ENCODE assay signal across 16 cellular contexts in genomic region chr17:66412857-66413563, GRCh38.
DNase-seq lines count a peak whose midpoint lies in the region; ATAC-seq and TF ChIP-seq lines count a peak whose summit lies in the region.
"Had no signal": no experiment of that assay in that cellular context is flagged by ENCODE, and none has a peak within 500 bp of the region (broad histone marks: within the 10 kb centered on the region; RNA-seq: fewer than 3 reads in every experiment).

No MANE protein-coding gene starts in this region.

- H3K4me3 ChIP-seq in DND-41 (ENCODE audit: low read depth in 1 of 2, low read length in 2 of 2) (peak overlapping the region in 1 of 2 experiments; percentile 43; a peak in 2 of 4 replicates), neural progenitor cell (no peak overlapping the region)
- H3K4me3 ChIP-seq: right atrium auricular region had no signal

- H3K4me1 Mint-ChIP-seq in T-helper 1 cell treated with Interleukin-12 subunit alpha and Interleukin-12 subunit beta and Interleukin-4 antibody, amounts not matched to agents 30 μg/mL and 1 μg/mL, for 36 hours (ENCODE audit: low read depth) = peaks cover 51% of the 10 kb centered on the region
- H3K4me1 Mint-ChIP-seq in activated CD8-positive, alpha-beta T cell treated with anti-CD3 and anti-CD28 coated beads for 36 hours (ENCODE audit: low read depth) = peaks cover 67% of the 10 kb centered on the region
- H3K4me1 Mint-ChIP-seq in neural progenitor cell (peaks cover 48% of the 10 kb centered on the region), H9 (peaks cover 4 to 14% of the 10 kb centered on the region in 2 experiments), mesothelial cell of epicardium (peaks cover 4% of the 10 kb centered on the region)

- no peak overlapping the region for H3K23ac ChIP-seq in H9 (ENCODE audit: insufficient read length, low read depth, low read length)

- H3K9ac ChIP-seq in DND-41 (ENCODE audit: low read depth, low read length) = peak overlapping the region; percentile 49
- H3K9ac ChIP-seq in neural progenitor cell = no peak overlapping the region
- H3K9ac ChIP-seq in H9 (ENCODE audit: extremely low read depth, insufficient read length, low read length) = no peak overlapping the region

- H3K9me3 Mint-ChIP-seq in T-helper 1 cell treated with Interleukin-12 subunit alpha and Interleukin-12 subunit beta and Interleukin-4 antibody, amounts not matched to agents 30 μg/mL and 1 μg/mL, for 36 hours = peaks cover 4% of the 10 kb centered on the region
- peaks cover 1% of the 10 kb centered on the region for H3K9me3 Mint-ChIP-seq in activated CD8-positive, alpha-beta T cell treated with anti-CD3 and anti-CD28 coated beads for 36 hours
- H3K9me3 Mint-ChIP-seq in neural progenitor cell (no peaks in the 10 kb centered on the region), H9 (no peaks in the 10 kb centered on the region), mesothelial cell of epicardium (no peaks in the 10 kb centered on the region)

- H3T11ph ChIP-seq in H9 (ENCODE audit: low read length) = no peak overlapping the region

- no peak overlapping the region for H2AK5ac ChIP-seq in H9 (ENCODE audit: insufficient read length, low read length)

- no peak overlapping the region for H3K4ac ChIP-seq in H9 (ENCODE audit: low read depth, low read length)

- no peaks in the 10 kb centered on the region for H3K23me2 ChIP-seq in H9 (ENCODE audit: insufficient read length, low read depth, low read length, poor library complexity, severe bottlenecking)

- no CpG with 5 or more reads among the region's 8 CpGs for WGBS in H9 (ENCODE audit: extremely low coverage, insufficient read length, low lambda C conversion rate)

- H3K27ac ChIP-seq in DND-41 (ENCODE audit: low read length) = peak overlapping the region; percentile 89
- H3K27ac ChIP-seq in neural progenitor cell = no peak overlapping the region
- no peak overlapping the region for H3K27ac ChIP-seq in H9 (ENCODE audit: insufficient read length, low read depth, low read length)
- H3K27ac ChIP-seq: brain microvascular endothelial cell, foreskin keratinocyte, right atrium auricular region had no signal

- H4K20me1 ChIP-seq in DND-41 (ENCODE audit: insufficient read depth, low read length) = peaks cover 3% of the 10 kb centered on the region; the same call in 1 of the 2 replicates
- no peaks in the 10 kb centered on the region for H4K20me1 ChIP-seq in neural progenitor cell (ENCODE audit: low read depth)
- no peaks in the 10 kb centered on the region for H4K20me1 ChIP-seq in H9 (ENCODE audit: control insufficient read depth, insufficient read depth, insufficient read length)

- peak; percentile 86 for ATAC-seq in DND-41 (ENCODE audit: insufficient read depth, low read depth)
- no peak for ATAC-seq in activated CD8-positive, alpha-beta T cell treated with anti-CD3 and anti-CD28 coated beads for 36 hours
- ATAC-seq: foreskin keratinocyte had no signal

- POLR2A ChIA-PET in activated CD8-positive, alpha-beta T cell treated with anti-CD3 and anti-CD28 coated beads for 36 hours (lab: Charles Lee) = interaction anchor here (1.0 to 1.8 kb wide), 4 partner anchors 15 to 42 kb away, joined by 3 to 4 read pairs (median 3); no protein-coding TSS in a partner anchor

- intact Hi-C loops in activated CD8-positive, alpha-beta T cell treated with anti-CD3 and anti-CD28 coated beads for 36 hours (cut with micrococcal nuclease) = no loop called here

- peak overlapping the region; percentile 1 for H3K4me3 Mint-ChIP-seq in T-helper 1 cell treated with Interleukin-12 subunit alpha and Interleukin-12 subunit beta and Interleukin-4 antibody, amounts not matched to agents 30 μg/mL and 1 μg/mL, for 36 hours
- H3K4me3 Mint-ChIP-seq in activated CD8-positive, alpha-beta T cell treated with anti-CD3 and anti-CD28 coated beads for 36 hours = no peak overlapping the region
- H3K4me3 Mint-ChIP-seq in neural progenitor cell = no peak overlapping the region
- no peak overlapping the region for H3K4me3 Mint-ChIP-seq in H9
- H3K4me3 Mint-ChIP-seq in mesothelial cell of epicardium = no peak overlapping the region

- H4K8ac ChIP-seq in H9 (replicated peaks; ENCODE audit: insufficient read length, low read depth, low read length) = no peak overlapping the region

- H3F3A ChIP-seq in neural progenitor cell (ENCODE audit: low read depth) = no peaks in the 10 kb centered on the region

- H3K27ac Mint-ChIP-seq in T-helper 1 cell treated with Interleukin-12 subunit alpha and Interleukin-12 subunit beta and Interleukin-4 antibody, amounts not matched to agents 30 μg/mL and 1 μg/mL, for 36 hours = peak overlapping the region; percentile 23
- H3K27ac Mint-ChIP-seq in activated CD8-positive, alpha-beta T cell treated with anti-CD3 and anti-CD28 coated beads for 36 hours = peak overlapping the region; percentile 21
- H3K27ac Mint-ChIP-seq in neural progenitor cell = peak overlapping the region; percentile 38
- peak overlapping the region in 1 of 3 experiments; percentile 0; a peak in 1 of 7 replicates for H3K27ac Mint-ChIP-seq in H9
- no peak overlapping the region for H3K27ac Mint-ChIP-seq in mesothelial cell of epicardium

- H2BK120ac ChIP-seq in H9 (ENCODE audit: low read depth, low read length, poor library complexity, severe bottlenecking) = no peak overlapping the region

- H3K36me3 ChIP-seq in DND-41 (ENCODE audit: insufficient read depth, low read length) (no peaks in the 10 kb centered on the region), neural progenitor cell (no peaks in the 10 kb centered on the region)
- H3K36me3 ChIP-seq: brain microvascular endothelial cell, right atrium auricular region had no signal

- TF ChIP-seq CTCF in DND-41 (IDR thresholded peaks at IDR 0.05; ENCODE audit: borderline replicate concordance, extremely low read depth, low read length, poor library complexity, severe bottlenecking) = no peak
- TF ChIP-seq CTCF in activated CD8-positive, alpha-beta T cell treated with anti-CD3 and anti-CD28 coated beads for 36 hours (IDR thresholded peaks at IDR 0.05) = no peak
- TF ChIP-seq CTCF in neural progenitor cell (IDR thresholded peaks at IDR 0.05) = no peak
- TF ChIP-seq CTCF in H9 (conservative IDR thresholded peaks at IDR 0.05) = no peak
- TF ChIP-seq CTCF in mesothelial cell of epicardium (IDR thresholded peaks at IDR 0.05; ENCODE audit: unreplicated experiment) = no peak

- H3K4me1 ChIP-seq in DND-41 (ENCODE audit: insufficient read depth, low read length) (peaks cover 80% of the 10 kb centered on the region), neural progenitor cell (peaks cover 12% of the 10 kb centered on the region), H9 (ENCODE audit: insufficient read depth, low read length) (no peaks in the 10 kb centered on the region; the same call in 1 of the 2 replicates)
- H3K4me1 ChIP-seq: right atrium auricular region had no signal

- H3K9me3 ChIP-seq in DND-41 (ENCODE audit: insufficient read depth, low read length, severe bottlenecking) = no peaks in the 10 kb centered on the region
- no peaks in the 10 kb centered on the region for H3K9me3 ChIP-seq in neural progenitor cell (ENCODE audit: low read depth)
- no peaks in the 10 kb centered on the region for H3K9me3 ChIP-seq in H9 (ENCODE audit: control insufficient read depth, low read depth, low read length)
- H3K9me3 ChIP-seq: right atrium auricular region had no signal

- no peak overlapping the region for H2BK20ac ChIP-seq in H9 (ENCODE audit: low read depth, low read length, poor library complexity, severe bottlenecking)

- H3K27me3 ChIP-seq in DND-41 (ENCODE audit: insufficient read depth, low read length, poor library complexity) (no peaks in the 10 kb centered on the region), neural progenitor cell (no peaks in the 10 kb centered on the region), H9 (ENCODE audit: insufficient read depth, low read length) (no peaks in the 10 kb centered on the region)
- H3K27me3 ChIP-seq: brain microvascular endothelial cell, foreskin keratinocyte, right atrium auricular region had no signal

- DNase-seq in T-helper 1 cell (no peak), DND-41 (peak; percentile 86), neural progenitor cell (ENCODE audit: low spot score) (no peak), SHP77 (lab: John Stamatoyannopoulos, UW) (no peak), H9 (no peak), mesothelial cell of epicardium (ENCODE audit: low spot score in 2 of 2, unreplicated experiment in 2 of 2) (no peak)
- DNase-seq in activated CD8-positive, alpha-beta T cell treated with anti-CD3 and anti-CD28 coated beads for 36 hours = no peak
- DNase-seq: ACHN; activated naive CD4-positive, alpha-beta T cell treated with anti-CD3 and anti-CD28 coated beads, Interleukin-2, amount 50 U/mL, for 16 hours; brain microvascular endothelial cell; foreskin keratinocyte; NCI-H774; nucleus accumbens; stimulated activated naive CD4-positive, alpha-beta T cell treated with Interleukin-2 at 50 U/mL for 16 hours had no signal

- no peak overlapping the region for H2BK15ac ChIP-seq in H9 (ENCODE audit: low read depth, low read length)

- no peak overlapping the region for H2BK5ac ChIP-seq in H9 (ENCODE audit: insufficient read length, low read length)

- peak overlapping the region; percentile 12; the same call in 1 of the 2 replicates for H2AFZ ChIP-seq in DND-41 (ENCODE audit: low read depth, low read length)
- no peak overlapping the region for H2AFZ ChIP-seq in neural progenitor cell (replicated peaks)
- no peak overlapping the region for H2AFZ ChIP-seq in H9 (ENCODE audit: low read length)

- H3K27me3 Mint-ChIP-seq in T-helper 1 cell treated with Interleukin-12 subunit alpha and Interleukin-12 subunit beta and Interleukin-4 antibody, amounts not matched to agents 30 μg/mL and 1 μg/mL, for 36 hours (ENCODE audit: low read depth) = no peaks in the 10 kb centered on the region
- H3K27me3 Mint-ChIP-seq in activated CD8-positive, alpha-beta T cell treated with anti-CD3 and anti-CD28 coated beads for 36 hours = no peaks in the 10 kb centered on the region
- peaks cover 2% of the 10 kb centered on the region for H3K27me3 Mint-ChIP-seq in neural progenitor cell (ENCODE audit: insufficient read depth, low read depth)
- H3K27me3 Mint-ChIP-seq in H9 (ENCODE audit: low read depth) = no peaks in the 10 kb centered on the region
- H3K27me3 Mint-ChIP-seq in mesothelial cell of epicardium (ENCODE audit: low read depth) = no peaks in the 10 kb centered on the region

- H3K36me3 Mint-ChIP-seq in T-helper 1 cell treated with Interleukin-12 subunit alpha and Interleukin-12 subunit beta and Interleukin-4 antibody, amounts not matched to agents 30 μg/mL and 1 μg/mL, for 36 hours (ENCODE audit: low read depth) = peaks cover 13% of the 10 kb centered on the region
- H3K36me3 Mint-ChIP-seq in activated CD8-positive, alpha-beta T cell treated with anti-CD3 and anti-CD28 coated beads for 36 hours (ENCODE audit: low read depth) = peaks cover 24% of the 10 kb centered on the region
- H3K36me3 Mint-ChIP-seq in neural progenitor cell (no peaks in the 10 kb centered on the region), H9 (ENCODE audit: insufficient read depth in 1 of 3, low read depth in 3 of 3) (no peaks in the 10 kb centered on the region), mesothelial cell of epicardium (no peaks in the 10 kb centered on the region)

- no peaks in the 10 kb centered on the region for H3K79me1 ChIP-seq in H9 (ENCODE audit: insufficient read depth, low read depth, low read length, poor library complexity, severe bottlenecking)

- H4K5ac ChIP-seq in H9 (ENCODE audit: insufficient read length, low read depth, low read length) = no peak overlapping the region

- CTCF ChIA-PET in activated CD8-positive, alpha-beta T cell treated with anti-CD3 and anti-CD28 coated beads for 36 hours (lab: Charles Lee) = interaction anchor here (0.8 to 1.6 kb wide), 4 partner anchors 9 to 213 kb away, joined by 3 to 4 read pairs (median 4); no protein-coding TSS in a partner anchor

- no peak overlapping the region for H3K18ac ChIP-seq in H9 (ENCODE audit: insufficient read length, low read depth, low read length)

- peak overlapping the region; percentile 61 for H3K4me2 ChIP-seq in DND-41 (ENCODE audit: insufficient read depth, low read length)
- no peak overlapping the region for H3K4me2 ChIP-seq in neural progenitor cell
- H3K4me2 ChIP-seq in H9 (ENCODE audit: insufficient read depth, insufficient read length, low read length) = no peak overlapping the region

- H2BK12ac ChIP-seq in H9 (ENCODE audit: insufficient read length, low read depth, low read length) = no peak overlapping the region

- H3K79me2 ChIP-seq in DND-41 (ENCODE audit: insufficient read depth, low read length) (peaks cover 83% of the 10 kb centered on the region), neural progenitor cell (ENCODE audit: low read depth) (no peaks in the 10 kb centered on the region), H9 (ENCODE audit: insufficient read depth, low read length) (no peaks in the 10 kb centered on the region)

- no peak overlapping the region for H3K14ac ChIP-seq in H9 (ENCODE audit: insufficient read depth, low read length)

- no peak overlapping the region for H4K91ac ChIP-seq in H9 (ENCODE audit: insufficient read length, low read depth, low read length)

- H3K56ac ChIP-seq in H9 (ENCODE audit: insufficient read length, low read depth, low read length) = no peak overlapping the region
